9 cellular contexts compared by ENCODE assay signal in the genomic region with DNA sequence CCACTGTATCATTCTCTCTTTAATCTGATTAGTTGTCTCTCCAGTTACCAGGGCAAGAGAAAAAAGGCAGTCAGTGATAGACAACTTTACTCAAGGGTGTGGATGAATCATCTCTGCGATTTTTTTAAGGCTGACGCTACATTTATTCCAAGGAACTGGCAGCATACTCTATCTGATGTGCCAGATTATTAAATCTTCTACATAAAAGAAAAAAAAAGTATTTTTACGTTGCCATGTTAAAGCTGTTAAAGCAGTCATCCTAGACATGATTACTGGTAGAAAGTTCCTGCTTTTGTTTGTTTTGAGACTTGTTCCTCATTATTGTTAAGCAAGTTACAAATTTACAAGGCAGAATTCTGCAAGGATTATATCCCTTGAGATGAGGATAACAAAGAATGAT.
DNase-seq lines count a peak whose midpoint lies in the region; ATAC-seq and TF ChIP-seq lines count a peak whose summit lies in the region.
"Had no signal": no experiment of that assay in that cellular context is flagged by ENCODE, and none has a peak within 500 bp of the region (broad histone marks: within the 10 kb centered on the region; RNA-seq: fewer than 3 reads in every experiment).

No MANE protein-coding gene starts in this region.

- H3K9me3 ChIP-seq in Peyer's patch (no peaks in the 10 kb centered on the region), osteoblast (ENCODE audit: low read depth, low read length) (no peaks in the 10 kb centered on the region)

- H3K27me3 ChIP-seq in Peyer's patch (no peaks in the 10 kb centered on the region), osteoblast (ENCODE audit: insufficient read depth, low read length) (no peaks in the 10 kb centered on the region)

- DNase-seq in EH (ENCODE audit: low read depth) (peak; percentile 72), Peyer's patch (no peak), epithelial cell of esophagus (ENCODE audit: low read depth) (peak; percentile 66), osteoblast (ENCODE audit: insufficient read length, low spot score, missing footprints) (no peak), DMS 273 treated with DMSO at 0.1 percent for 48 hours (lab: John Stamatoyannopoulos, UW) (no peak)

- peaks cover 68% of the 10 kb centered on the region for H3K79me2 ChIP-seq in osteoblast (ENCODE audit: insufficient read depth, low read length)

- TF ChIP-seq CTCF in Peyer's patch (IDR thresholded peaks at IDR 0.05) (no peak), epithelial cell of esophagus (IDR thresholded peaks at IDR 0.05; ENCODE audit: insufficient read depth, low read depth, low read length, missing control alignments) (no peak), osteoblast (IDR thresholded peaks at IDR 0.05; ENCODE audit: extremely low read depth, low read depth, low read length) (no peak)

- no peak for TF ChIP-seq POLR2A in Peyer's patch (IDR thresholded peaks at IDR 0.05)

- ATAC-seq in HG03571 (IDR thresholded peaks at IDR 0.05; ENCODE audit: unreplicated experiment) (no peak), HG03460 (IDR thresholded peaks at IDR 0.05; ENCODE audit: unreplicated experiment) (no peak), HG02798 (IDR thresholded peaks at IDR 0.05; ENCODE audit: poor library complexity, unreplicated experiment) (no peak)
- ATAC-seq: K562 had no signal

- peaks cover 6% of the 10 kb centered on the region for H4K20me1 ChIP-seq in osteoblast (ENCODE audit: insufficient read depth, low read length)

- H3K4me1 ChIP-seq in Peyer's patch (peaks cover 0 to 17% (median 7%) of the 10 kb centered on the region in 4 donors), osteoblast (ENCODE audit: insufficient read depth, low read length) (peaks cover 29% of the 10 kb centered on the region)

- H3K4me2 ChIP-seq in osteoblast (ENCODE audit: insufficient read depth, low read length) = peak overlapping the region; percentile 27

- H3K36me3 ChIP-seq in Peyer's patch (no peaks in the 10 kb centered on the region), osteoblast (ENCODE audit: insufficient read depth, low read length) (peaks cover 36% of the 10 kb centered on the region)

- H2AFZ ChIP-seq in osteoblast (ENCODE audit: low read length) = no peak overlapping the region

- H3K27ac ChIP-seq in Peyer's patch (peak overlapping the region; percentile 14 to 67 (median 44)), osteoblast (ENCODE audit: low read depth, low read length) (peak overlapping the region; percentile 74)

- H3K4me3 ChIP-seq in Peyer's patch = no peak overlapping the region
- H3K4me3 ChIP-seq in epithelial cell of esophagus (ENCODE audit: low read length) = no peak overlapping the region
- no peak overlapping the region for H3K4me3 ChIP-seq in osteoblast (ENCODE audit: insufficient read depth, low read length)
- H3K4me3 ChIP-seq: K562 had no signal

Comparison
In these comparisons a context has a peak if more than half of its experiments do, and no peak if none do; other contexts are left out.
1. DNase-seq: peak in EH (single experiment) and epithelial cell of esophagus (single experiment); none in Peyer's patch (0 of 3), osteoblast (single experiment) and DMS 273 treated with DMSO at 0.1 percent for 48 hours (single experiment).